Comparison of ENCODE assay signal across 11 cellular contexts in genomic region chr11:76161261-76161961, GRCh38. TPM values are rescaled to one million over a fixed set of nuclear protein-coding genes. Genes with fewer than 3 reads are reported as not detected.
DNase-seq lines count a peak whose midpoint lies in the region; ATAC-seq and TF ChIP-seq lines count a peak whose summit lies in the region.
"Had no signal": no experiment of that assay in that cellular context is flagged by ENCODE, and none has a peak within 500 bp of the region (broad histone marks: within the 10 kb centered on the region; RNA-seq: fewer than 3 reads in every experiment).

No MANE protein-coding gene starts in this region.

- DNase-seq in COR-L47 (lab: John Stamatoyannopoulos, UW) = peak; percentile 54
- DNase-seq in NCI-H1694 treated with DMSO at 0.1 percent for 48 hours (lab: John Stamatoyannopoulos, UW) = peak; percentile 31
- no peak for DNase-seq in coronary artery (ENCODE audit: low spot score)
- peak; percentile 76 for DNase-seq in natural killer cell treated with Interleukin-12 subunit alpha and Interleukin-12 subunit beta and Interleukin-15 and Interleukin-18, amount 100 ng/mL, for 72 hours (ENCODE audit: low spot score)
- DNase-seq in endothelial cell (ENCODE audit: low spot score) = no peak
- no peak for DNase-seq in activated T-cell treated with anti-CD3 and anti-CD28 coated beads, Interleukin-2, amount 50 U/mL, for 1 hour
- no peak for DNase-seq in vagina (ENCODE audit: extremely low spot score in 2 of 2)
- DNase-seq: activated CD8-positive, alpha-beta memory T cell treated with anti-CD3 and anti-CD28 coated beads, Interleukin-2, amount 50 U/mL, for 48 hours; T-helper 9 cell had no signal

- H3K27ac ChIP-seq in coronary artery = no peak overlapping the region
- H3K27ac ChIP-seq in vagina = no peak overlapping the region

- H3K4me1 ChIP-seq in vagina = peaks cover 15% of the 10 kb centered on the region

- no peaks in the 10 kb centered on the region for H3K27me3 ChIP-seq in vagina

- H3K9me3 Mint-ChIP-seq in natural killer cell treated with Interleukin-12 subunit alpha and Interleukin-12 subunit beta and Interleukin-15 and Interleukin-18, amount 100 ng/mL, for 72 hours = no peaks in the 10 kb centered on the region
- H3K9me3 Mint-ChIP-seq in endothelial cell (ENCODE audit: unreplicated experiment) = no peaks in the 10 kb centered on the region

- H3K27ac Mint-ChIP-seq in natural killer cell treated with Interleukin-12 subunit alpha and Interleukin-12 subunit beta and Interleukin-15 and Interleukin-18, amount 100 ng/mL, for 72 hours = peak overlapping the region in 1 of 2 donors; percentile 13
- H3K27ac Mint-ChIP-seq in endothelial cell (ENCODE audit: unreplicated experiment) = no peak overlapping the region

- H3K4me3 ChIP-seq in coronary artery (peak overlapping the region; percentile 48), vagina (peak overlapping the region in 1 of 2 donors; percentile 34)
- H3K4me3 ChIP-seq: mucosa of descending colon had no signal

- ATAC-seq in natural killer cell treated with Interleukin-12 subunit alpha and Interleukin-12 subunit beta and Interleukin-15 and Interleukin-18, amount 100 ng/mL, for 72 hours = peak; percentile 78 to 85
- no peak for ATAC-seq in HG02588 (IDR thresholded peaks at IDR 0.05; ENCODE audit: unreplicated experiment)

- intact Hi-C loops in vagina (cut with DNase I) = no loop called here

- no peaks in the 10 kb centered on the region for H3K27me3 Mint-ChIP-seq in natural killer cell treated with Interleukin-12 subunit alpha and Interleukin-12 subunit beta and Interleukin-15 and Interleukin-18, amount 100 ng/mL, for 72 hours
- peaks cover 9% of the 10 kb centered on the region for H3K27me3 Mint-ChIP-seq in endothelial cell (ENCODE audit: unreplicated experiment)

- H3K36me3 ChIP-seq in vagina = no peaks in the 10 kb centered on the region

- H3K9me3 ChIP-seq in vagina = no peaks in the 10 kb centered on the region
- H3K9me3 ChIP-seq: mucosa of descending colon had no signal

- H3K36me3 Mint-ChIP-seq in natural killer cell treated with Interleukin-12 subunit alpha and Interleukin-12 subunit beta and Interleukin-15 and Interleukin-18, amount 100 ng/mL, for 72 hours = no peaks in the 10 kb centered on the region
- no peaks in the 10 kb centered on the region for H3K36me3 Mint-ChIP-seq in endothelial cell (ENCODE audit: low read depth, unreplicated experiment)

- no peak overlapping the region for H3K4me3 Mint-ChIP-seq in natural killer cell treated with Interleukin-12 subunit alpha and Interleukin-12 subunit beta and Interleukin-15 and Interleukin-18, amount 100 ng/mL, for 72 hours
- H3K4me3 Mint-ChIP-seq in endothelial cell (ENCODE audit: unreplicated experiment) = no peak overlapping the region

- no peak for TF ChIP-seq POLR2A in vagina (IDR thresholded peaks at IDR 0.05)

- TF ChIP-seq CTCF in coronary artery (IDR thresholded peaks at IDR 0.05) (no peak), endothelial cell (IDR thresholded peaks at IDR 0.05; ENCODE audit: unreplicated experiment) (no peak), vagina (IDR thresholded peaks at IDR 0.05) (no peak)

- H3K4me1 Mint-ChIP-seq in natural killer cell treated with Interleukin-12 subunit alpha and Interleukin-12 subunit beta and Interleukin-15 and Interleukin-18, amount 100 ng/mL, for 72 hours (ENCODE audit: low read depth in 2 of 2) = peaks cover 6 to 25% of the 10 kb centered on the region in 2 donors
- no peaks in the 10 kb centered on the region for H3K4me1 Mint-ChIP-seq in endothelial cell (ENCODE audit: unreplicated experiment)

RNA-seq across cellular contexts. Expression of gene WNT11, which starts 44.9 kb away (rescaled TPM):
- total RNA-seq in natural killer cell treated with Interleukin-12 subunit alpha and Interleukin-12 subunit beta and Interleukin-15 and Interleukin-18, amount 100 ng/mL, for 72 hours = 1 to 10 TPM in 1 of 2 donors, under 1 TPM in 1; 0.57 to 1.7 TPM
- 3.6 TPM for total RNA-seq in endothelial cell (ENCODE audit: unreplicated experiment)
- total RNA-seq in vagina = 6.9 TPM

Comparison
In these comparisons a context has a peak if more than half of its experiments do, and no peak if none do; other contexts are left out.
1. DNase-seq: peak in COR-L47 (single experiment), NCI-H1694 treated with DMSO at 0.1 percent for 48 hours (single experiment) and natural killer cell treated with Interleukin-12 subunit alpha and Interleukin-12 subunit beta and Interleukin-15 and Interleukin-18, amount 100 ng/mL, for 72 hours (single experiment); none in coronary artery (single experiment), endothelial cell (single experiment), activated T-cell treated with anti-CD3 and anti-CD28 coated beads, Interleukin-2, amount 50 U/mL, for 1 hour (single experiment) and vagina (0 of 2).